Comparison of ENCODE assay signal across 16 cellular contexts in the genomic region with DNA sequence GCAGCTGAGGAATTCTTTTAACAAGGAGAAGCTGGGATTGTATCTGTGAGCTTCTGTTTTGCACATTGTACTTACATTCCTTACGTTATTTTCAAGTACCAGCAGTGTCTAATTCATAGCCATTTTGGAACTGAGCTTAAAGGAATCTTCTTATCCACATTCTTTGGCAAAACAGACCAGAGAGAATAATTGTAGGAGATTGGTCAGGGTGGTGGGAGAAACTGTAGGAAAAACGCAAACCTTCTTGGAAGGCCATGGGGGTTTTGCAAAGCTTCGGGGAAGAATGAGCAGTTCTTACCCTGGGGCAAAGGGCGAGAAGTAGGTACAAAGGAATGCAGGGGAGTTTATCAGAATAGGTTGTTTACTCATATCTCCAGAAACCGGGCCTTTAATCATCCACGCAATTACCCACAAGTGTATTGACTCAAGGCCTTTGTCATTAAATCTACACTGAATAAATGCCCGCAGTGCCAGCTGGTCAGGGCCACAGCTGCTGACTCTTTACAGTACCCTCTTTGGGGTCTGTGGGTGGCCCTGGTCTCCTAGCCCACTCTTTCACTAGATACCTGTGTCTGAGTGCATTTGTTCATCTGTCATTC.
"Had no signal": no experiment of that assay in that cellular context is flagged by ENCODE, and none has a peak within 500 bp of the region (broad histone marks: within the 10 kb centered on the region; RNA-seq: fewer than 3 reads in every experiment).

No MANE protein-coding gene starts in this region.

- H3K36me3 ChIP-seq: esophagus muscularis mucosa, sigmoid colon, spleen, thoracic aorta had no signal

- H3K4me1 ChIP-seq: esophagus muscularis mucosa, sigmoid colon, spleen had no signal

- H3K79me2 ChIP-seq: hepatocyte had no signal

- DNase-seq: activated CD4-positive, alpha-beta T cell treated with anti-CD3 and anti-CD28 coated beads, Interleukin-2, amount 10 ng/mL, durations not matched to agents 7 days and 5 days; activated CD8-positive, alpha-beta memory T cell treated with anti-CD3 and anti-CD28 coated beads, Interleukin-2, amount 50 U/mL, for 4 hours; activated naive CD4-positive, alpha-beta T cell treated with anti-CD3 and anti-CD28 coated beads, Interleukin-2, amount 50 U/mL, for 16 hours; activated T-cell treated with anti-CD3 and anti-CD28 coated beads, Interleukin-2, amount 50 U/mL, for 4 hours; effector CD8-positive, alpha-beta T cell; mesendoderm; natural killer cell; sigmoid colon; spleen; stimulated activated CD4-positive, alpha-beta T cell treated with anti-CD3 and anti-CD28 coated beads, Interleukin-4, amount 100 ng/mL, for 4 hours; T-helper 1 cell; T-helper 9 cell had no signal

- ATAC-seq: natural killer cell; stimulated activated memory B cell treated with anti-CD40 and anti-IgM and Interleukin-4, amounts not matched to agents 10 μg/mL and 1 μg/mL and 100 μg/mL, for 72 hours had no signal

- H3K27ac ChIP-seq: esophagus muscularis mucosa, hepatocyte, sigmoid colon, spleen, thoracic aorta had no signal

- H3K4me2 ChIP-seq: hepatocyte had no signal

- H3K9me3 ChIP-seq: esophagus muscularis mucosa, sigmoid colon, spleen, thoracic aorta had no signal

- H3K4me3 ChIP-seq: esophagus muscularis mucosa, hepatocyte, sigmoid colon, spleen, thoracic aorta had no signal

- H3K27me3 ChIP-seq: esophagus muscularis mucosa, hepatocyte, sigmoid colon, spleen had no signal

- H2AFZ ChIP-seq: hepatocyte had no signal
